In genomic region chr9:133345596-133345995, GRCh38 we compare ENCODE assay signal across 13 cellular contexts.
"Had no signal": no experiment of that assay in that cellular context is flagged by ENCODE, and none has a peak within 500 bp of the region (broad histone marks: within the 10 kb centered on the region; RNA-seq: fewer than 3 reads in every experiment).

No MANE protein-coding gene starts in this region.

- ATAC-seq: effector memory CD8-positive, alpha-beta T cell; gastrocnemius medialis; left ventricle myocardium superior; right cardiac atrium had no signal

- H3K9me3 Mint-ChIP-seq: dendritic cell treated with granulocyte-macrophage colony-stimulating factor and Interleukin-4, amounts not matched to agents 40 ng/mL and 50 ng/mL, for 4 days; effector memory CD8-positive, alpha-beta T cell had no signal

- FAIRE-seq: TTC549 had no signal

- H3K27me3 ChIP-seq: gastrocnemius medialis, tibial artery, uterus had no signal

- DNase-seq: activated gamma-delta T cell; cerebellar nuclear complex; effector memory CD8-positive, alpha-beta T cell; gastrocnemius medialis; left ventricle myocardium superior; tibial artery had no signal

- H3K9me3 ChIP-seq: gastrocnemius medialis, tibial artery, uterus had no signal

- H3K27ac Mint-ChIP-seq: progenitor cell of endocrine pancreas had no signal

- H3K4me3 ChIP-seq: smooth muscle cell, uterus had no signal

- H3K27me3 Mint-ChIP-seq: dendritic cell treated with granulocyte-macrophage colony-stimulating factor and Interleukin-4, amounts not matched to agents 40 ng/mL and 50 ng/mL, for 4 days; effector memory CD8-positive, alpha-beta T cell; progenitor cell of endocrine pancreas had no signal

- H3K36me3 ChIP-seq: uterus had no signal

- H3K27ac ChIP-seq: epithelial cell of prostate had no signal
